In genomic region chr19:1072371-1073015, GRCh38 we compare ENCODE assay signal across 10 cellular contexts. TPM values are rescaled to one million over a fixed set of nuclear protein-coding genes. Genes with fewer than 3 reads are reported as not detected.
DNase-seq lines count a peak whose midpoint lies in the region; ATAC-seq and TF ChIP-seq lines count a peak whose summit lies in the region.
"Had no signal": no experiment of that assay in that cellular context is flagged by ENCODE, and none has a peak within 500 bp of the region (broad histone marks: within the 10 kb centered on the region; RNA-seq: fewer than 3 reads in every experiment).

No MANE protein-coding gene starts in this region.

- H3K36me3 Mint-ChIP-seq in CD14-positive monocyte = peaks cover 42 to 75% of the 10 kb centered on the region in 2 donors
- H3K36me3 Mint-ChIP-seq in activated T-helper 2 cell treated with anti-CD3 and anti-CD28 coated beads, Interferon-gamma antibody, Interleukin-2, Interleukin-4, amounts not matched to agents 10 μg/mL and 5 μg/mL and 100 μg/mL, durations not matched to agents 14 hours and 24 hours and 36 hours (ENCODE audit: low read depth) = peaks cover 61% of the 10 kb centered on the region

- peak overlapping the region in 6 of 7 donors; percentile 15 to 80 (median 37) for H3K27ac Mint-ChIP-seq in CD14-positive monocyte
- peak overlapping the region; percentile 89 for H3K27ac Mint-ChIP-seq in activated T-helper 2 cell treated with anti-CD3 and anti-CD28 coated beads, Interferon-gamma antibody, Interleukin-2, Interleukin-4, amounts not matched to agents 10 μg/mL and 5 μg/mL and 100 μg/mL, durations not matched to agents 14 hours and 24 hours and 36 hours

- H3K4me3 Mint-ChIP-seq in CD14-positive monocyte = no peak overlapping the region
- H3K4me3 Mint-ChIP-seq in activated T-helper 2 cell treated with anti-CD3 and anti-CD28 coated beads, Interferon-gamma antibody, Interleukin-2, Interleukin-4, amounts not matched to agents 10 μg/mL and 5 μg/mL and 100 μg/mL, durations not matched to agents 14 hours and 24 hours and 36 hours (ENCODE audit: low read depth) = peak overlapping the region; percentile 81

- intact Hi-C loops in CD14-positive monocyte (cut with micrococcal nuclease) = loop anchor here in 1 of 2 donors (2.0 to 5.0 kb wide), 2 partner anchors 14 to 35 kb away; no protein-coding TSS in a partner anchor
- intact Hi-C loops in activated T-helper 2 cell treated with anti-CD3 and anti-CD28 coated beads, Interferon-gamma antibody, Interleukin-2, Interleukin-4, amounts not matched to agents 10 μg/mL and 5 μg/mL and 100 μg/mL, durations not matched to agents 14 hours and 24 hours and 36 hours (cut with micrococcal nuclease) = no loop called here

- peaks cover 67% of the 10 kb centered on the region for H3K4me1 Mint-ChIP-seq in CD14-positive monocyte
- H3K4me1 Mint-ChIP-seq in activated T-helper 2 cell treated with anti-CD3 and anti-CD28 coated beads, Interferon-gamma antibody, Interleukin-2, Interleukin-4, amounts not matched to agents 10 μg/mL and 5 μg/mL and 100 μg/mL, durations not matched to agents 14 hours and 24 hours and 36 hours (ENCODE audit: low read depth) = peaks cover 46% of the 10 kb centered on the region

- DNase-seq in CD14-positive monocyte (ENCODE audit: low spot score) = no peak
- no peak for DNase-seq in activated T-helper 2 cell treated with anti-CD3 and anti-CD28 coated beads, Interferon-gamma antibody, Interleukin-2, Interleukin-4, amounts not matched to agents 10 μg/mL and 5 μg/mL and 100 μg/mL, durations not matched to agents 14 hours and 24 hours and 36 hours (ENCODE audit: low spot score)
- DNase-seq: C1 segment of cervical spinal cord, foreskin keratinocyte, H9, left colon, NCI-H2107, trophoblast cell had no signal

- peaks cover 0 to 1% (median 0%) of the 10 kb centered on the region in 3 donors for H3K27me3 Mint-ChIP-seq in CD14-positive monocyte (ENCODE audit: low read depth in 3 of 3)
- no peaks in the 10 kb centered on the region for H3K27me3 Mint-ChIP-seq in activated T-helper 2 cell treated with anti-CD3 and anti-CD28 coated beads, Interferon-gamma antibody, Interleukin-2, Interleukin-4, amounts not matched to agents 10 μg/mL and 5 μg/mL and 100 μg/mL, durations not matched to agents 14 hours and 24 hours and 36 hours (ENCODE audit: low read depth)

- ATAC-seq in GM19397 (IDR thresholded peaks at IDR 0.05; ENCODE audit: unreplicated experiment) (no peak), HG02798 (IDR thresholded peaks at IDR 0.05; ENCODE audit: poor library complexity, unreplicated experiment) (no peak)
- ATAC-seq: foreskin keratinocyte, left colon had no signal

- no peak for TF ChIP-seq CTCF in CD14-positive monocyte (IDR thresholded peaks at IDR 0.05)

- H3K9me3 Mint-ChIP-seq in CD14-positive monocyte = no peaks in the 10 kb centered on the region
- no peaks in the 10 kb centered on the region for H3K9me3 Mint-ChIP-seq in activated T-helper 2 cell treated with anti-CD3 and anti-CD28 coated beads, Interferon-gamma antibody, Interleukin-2, Interleukin-4, amounts not matched to agents 10 μg/mL and 5 μg/mL and 100 μg/mL, durations not matched to agents 14 hours and 24 hours and 36 hours
- H3K9me3 Mint-ChIP-seq: H9 had no signal

RNA-seq across cellular contexts. Expression of gene ARHGAP45, which starts 5.5 kb away (rescaled TPM):
- polyA plus RNA-seq in CD14-positive monocyte = 100 to 1,000 TPM; 108 to 137 TPM
- total RNA-seq in activated T-helper 2 cell treated with anti-CD3 and anti-CD28 coated beads, Interferon-gamma antibody, Interleukin-2, Interleukin-4, amounts not matched to agents 10 μg/mL and 5 μg/mL and 100 μg/mL, durations not matched to agents 14 hours and 24 hours and 36 hours = 158 TPM in 2 replicates

RNA-seq across cellular contexts. Expression of gene POLR2E, which starts 22.7 kb away (rescaled TPM):
- polyA plus RNA-seq in CD14-positive monocyte = 100 to 1,000 TPM; 195 to 222 TPM
- total RNA-seq in activated T-helper 2 cell treated with anti-CD3 and anti-CD28 coated beads, Interferon-gamma antibody, Interleukin-2, Interleukin-4, amounts not matched to agents 10 μg/mL and 5 μg/mL and 100 μg/mL, durations not matched to agents 14 hours and 24 hours and 36 hours = 260 and 272 TPM in 2 replicates

RNA-seq across cellular contexts. Expression of gene GPX4, which starts 31.3 kb away (rescaled TPM):
- polyA plus RNA-seq in CD14-positive monocyte = 100 to 1,000 TPM; 459 to 508 TPM
- 257 TPM in 2 replicates for total RNA-seq in activated T-helper 2 cell treated with anti-CD3 and anti-CD28 coated beads, Interferon-gamma antibody, Interleukin-2, Interleukin-4, amounts not matched to agents 10 μg/mL and 5 μg/mL and 100 μg/mL, durations not matched to agents 14 hours and 24 hours and 36 hours

RNA-seq across cellular contexts. Expression of gene ABCA7, which starts 32.6 kb away (rescaled TPM):
- polyA plus RNA-seq in CD14-positive monocyte = 1 to 10 TPM; 1.7 to 7.8 TPM
- total RNA-seq in activated T-helper 2 cell treated with anti-CD3 and anti-CD28 coated beads, Interferon-gamma antibody, Interleukin-2, Interleukin-4, amounts not matched to agents 10 μg/mL and 5 μg/mL and 100 μg/mL, durations not matched to agents 14 hours and 24 hours and 36 hours = 17.2 and 19.6 TPM in 2 replicates

RNA-seq across cellular contexts. Expression of gene CNN2, which starts 46.1 kb away (rescaled TPM):
- 100 to 1,000 TPM in 1 of 2 donors, 10 to 100 TPM in 1; 69.9 to 144 TPM for polyA plus RNA-seq in CD14-positive monocyte
- 160 and 163 TPM in 2 replicates for total RNA-seq in activated T-helper 2 cell treated with anti-CD3 and anti-CD28 coated beads, Interferon-gamma antibody, Interleukin-2, Interleukin-4, amounts not matched to agents 10 μg/mL and 5 μg/mL and 100 μg/mL, durations not matched to agents 14 hours and 24 hours and 36 hours
